Comparison of ENCODE assay signal across 20 cellular contexts in genomic region chr21:37064841-37065240, GRCh38. TPM values are rescaled to one million over a fixed set of nuclear protein-coding genes. Genes with fewer than 3 reads are reported as not detected.
DNase-seq lines count a peak whose midpoint lies in the region; ATAC-seq, FAIRE-seq and TF ChIP-seq lines count a peak whose summit lies in the region.
"Had no signal": no experiment of that assay in that cellular context is flagged by ENCODE, and none has a peak within 500 bp of the region (broad histone marks: within the 10 kb centered on the region; RNA-seq: fewer than 3 reads in every experiment).

No MANE protein-coding gene starts in this region.

- CTCF ChIA-PET in IMR-90 (lab: Yijun Ruan, JAX), result no interaction called here

- H3K18ac ChIP-seq in IMR-90 (ENCODE audit: low read depth, low read length), result peak overlapping the region; percentile 28; the same call in 1 of the 2 replicates

- no peaks in the 10 kb centered on the region for H3K27me3 Mint-ChIP-seq in brain
- no peaks in the 10 kb centered on the region for H3K27me3 Mint-ChIP-seq in neural crest cell (ENCODE audit: low read depth)

- H3K27me3 ChIP-seq in IMR-90 (ENCODE audit: control insufficient read depth, insufficient read depth, low read length), result no peaks in the 10 kb centered on the region

- peaks cover under 1 to 4% of the 10 kb centered on the region in 2 experiments; a peak in 2 of 4 replicates for H3K79me1 ChIP-seq in IMR-90 (ENCODE audit: low read depth in 1 of 2, low read length in 2 of 2)

- TF ChIP-seq CTCF in IMR-90 (conservative IDR thresholded peaks at IDR 0.05; ENCODE audit: low read depth, low read length), result no peak
- no peak for TF ChIP-seq CTCF in brain (conservative IDR thresholded peaks at IDR 0.05)
- TF ChIP-seq CTCF in neural crest cell (conservative IDR thresholded peaks at IDR 0.05), result no peak

- peak overlapping the region; percentile 11; the same call in 1 of the 2 replicates for H2AK5ac ChIP-seq in IMR-90 (ENCODE audit: low read depth, low read length)

- peak overlapping the region; percentile 13; the same call in 1 of the 2 replicates for H4K5ac ChIP-seq in IMR-90 (ENCODE audit: low read depth, low read length)

- H3K56ac ChIP-seq in IMR-90 (ENCODE audit: extremely low read depth, insufficient read depth, low read length), result no peak overlapping the region

- intact Hi-C loops in IMR-90 (cut with micrococcal nuclease), result no loop called here

- peaks cover 18% of the 10 kb centered on the region for H3K9me1 ChIP-seq in IMR-90 (ENCODE audit: insufficient read depth, low read length)

- peaks cover 4% of the 10 kb centered on the region; the same call in 1 of the 2 replicates for H4K20me1 ChIP-seq in IMR-90 (ENCODE audit: insufficient read depth, low read length)

- no peak for FAIRE-seq in H54 (lab: Jason Lieb, UNC)
- FAIRE-seq: K562, RCC 7860 had no signal

- peak overlapping the region; percentile 53 for H2AK9ac ChIP-seq in IMR-90 (replicated peaks; ENCODE audit: low read depth, low read length, poor library complexity)

- H3K4me2 ChIP-seq in IMR-90 (ENCODE audit: low read depth, low read length), result peak overlapping the region; percentile 25; the same call in 1 of the 2 replicates

- H3K9ac ChIP-seq in IMR-90 (ENCODE audit: low read depth, low read length), result no peak overlapping the region

- H3K4me1 Mint-ChIP-seq in brain, result peaks cover 53% of the 10 kb centered on the region
- peaks cover 46% of the 10 kb centered on the region for H3K4me1 Mint-ChIP-seq in neural crest cell

- H3K27ac ChIP-seq in IMR-90 (ENCODE audit: insufficient read depth, low read length), result no peak overlapping the region
- H3K27ac ChIP-seq: SK-N-MC had no signal

- TF ChIP-seq POLR2A in IMR-90 (IDR thresholded peaks at IDR 0.05; ENCODE audit: low read depth, low read length) (no peak), H54 (IDR thresholded peaks at IDR 0.05; ENCODE audit: low read depth, low read length) (no peak)

- H3K36me3 Mint-ChIP-seq in brain (peaks cover 35% of the 10 kb centered on the region), neural crest cell (ENCODE audit: low read depth) (peaks cover 8% of the 10 kb centered on the region)

- peak overlapping the region in 1 of 2 experiments; percentile 81; a peak in 2 of 4 replicates for H4K8ac ChIP-seq in IMR-90 (ENCODE audit: low read depth in 2 of 2, low read length in 2 of 2)

- H4K91ac ChIP-seq in IMR-90 (ENCODE audit: insufficient read depth, low read depth, low read length), result peak overlapping the region; percentile 64

- dilution Hi-C loops in IMR-90 (cut with HindIII; ENCODE audit: low sequenced_read_pairs, unreplicated experiment), result no loop called here

- H3K9me3 Mint-ChIP-seq in brain (peaks cover 0 to 9% (median 6%) of the 10 kb centered on the region in 5 experiments), neural crest cell (no peaks in the 10 kb centered on the region)
- H3K9me3 Mint-ChIP-seq: H9 had no signal

- POLR2A ChIA-PET in IMR-90 (lab: Charles Lee; ENCODE audit: unreplicated experiment), result no interaction called here

- H3K27ac Mint-ChIP-seq in brain (peak overlapping the region; percentile 5 to 90 (median 30)), neural crest cell (ENCODE audit: unreplicated experiment) (peak overlapping the region; percentile 47)

- TF ChIP-seq RAD21 in IMR-90 (IDR thresholded peaks at IDR 0.05; ENCODE audit: low read length), result no peak

- H2BK120ac ChIP-seq in IMR-90 (ENCODE audit: low read depth, low read length), result peak overlapping the region; percentile 93

- no peak overlapping the region for H3K4me3 ChIP-seq in IMR-90 (ENCODE audit: insufficient read depth, low read depth, low read length)
- H3K4me3 ChIP-seq: K562, SK-N-MC had no signal

- peaks cover 16% of the 10 kb centered on the region for H3K4me1 ChIP-seq in IMR-90 (ENCODE audit: control insufficient read depth, insufficient read depth, low read length)

- DNase-seq in Caki2 (ENCODE audit: low read depth), result peak; percentile 25
- DNase-seq in IMR-90, result peak; percentile 66
- no peak for DNase-seq in neural crest cell (ENCODE audit: low read depth, low spot score)
- DNase-seq in H54 (ENCODE audit: insufficient read length, low spot score), result no peak
- DNase-seq in stimulated activated CD4-positive, alpha-beta T cell treated with anti-CD3 and anti-CD28 coated beads, Interleukin-2, amount 100 ng/mL, for 24 hours, result no peak
- DNase-seq: AML-193; Caco-2; DMS153; H9; NCI-H1105 treated with DMSO at 0.1 percent for 48 hours; NCI-H1694; NK-92 treated with Interleukin-12 subunit alpha and Interleukin-12 subunit beta, amount 100 ng/mL, for 24 hours had no signal

- in situ Hi-C loops in Caki2 (cut with HindIII; ENCODE audit: low pct_unique_long_range_greater_than_20kb, low sequenced_read_pairs) (no loop called here), IMR-90 (cut with MboI; ENCODE audit: low sequenced_read_pairs) (no loop called here)

- peak overlapping the region; percentile 9 for H2AFZ ChIP-seq in IMR-90 (replicated peaks; ENCODE audit: low read length, poor library complexity)

- peak overlapping the region; percentile 86; the same call in 2 of the 3 replicates for H2BK15ac ChIP-seq in IMR-90 (ENCODE audit: low read depth, low read length)

- peak overlapping the region; percentile 61 for H3K4ac ChIP-seq in IMR-90 (ENCODE audit: low read depth, low read length)

- peak overlapping the region; percentile 90 for H2BK20ac ChIP-seq in IMR-90 (ENCODE audit: low read depth, low read length)

- H3K23ac ChIP-seq in IMR-90 (ENCODE audit: low read depth, low read length), result peak overlapping the region; percentile 11; the same call in 1 of the 2 replicates

- H3K9me3 ChIP-seq in IMR-90 (ENCODE audit: control insufficient read depth, insufficient read depth, low read length), result no peaks in the 10 kb centered on the region
- H3K9me3 ChIP-seq: Caco-2 had no signal

- H3K4me3 Mint-ChIP-seq in brain, result peak overlapping the region in 1 of 5 experiments; percentile 8
- H3K4me3 Mint-ChIP-seq in neural crest cell, result peak overlapping the region; percentile 3
- H3K4me3 Mint-ChIP-seq: H9 had no signal

- ATAC-seq in IMR-90 (ENCODE audit: low read depth) (peak; percentile 36), HG03025 (IDR thresholded peaks at IDR 0.05; ENCODE audit: low FRiP score, unreplicated experiment) (no peak), GM19455 (IDR thresholded peaks at IDR 0.05; ENCODE audit: unreplicated experiment) (no peak)
- ATAC-seq: K562, Right ventricle myocardium inferior had no signal

- H3K36me3 ChIP-seq in IMR-90 (ENCODE audit: control insufficient read depth, insufficient read depth, low read length), result peaks cover 1% of the 10 kb centered on the region; the same call in 1 of the 2 replicates

- no TSS peak for BruUV-seq in IMR-90 (replicated peaks; lab: Mats Ljungman, UMichigan)

- H2BK5ac ChIP-seq in IMR-90 (ENCODE audit: low read depth, low read length, poor library complexity, severe bottlenecking), result peak overlapping the region; percentile 83

- H3K14ac ChIP-seq in IMR-90 (replicated peaks; ENCODE audit: low read depth, low read length), result peak overlapping the region; percentile 79

TF ChIP-seq in IMR-90, 13 proteins besides CTCF, POLR2A, EP300 and RAD21:
- TF ChIP-seq RCOR1 (IDR thresholded peaks at IDR 0.05; ENCODE audit: insufficient replicate concordance, low read length), result no peak
- TF ChIP-seq FOS (IDR thresholded peaks at IDR 0.05; ENCODE audit: low read depth, low read length), result 0 out of 2 replicates have a peak, but pooled peaks have one; percentile 16
- TF ChIP-seq CEBPB (IDR thresholded peaks at IDR 0.05; ENCODE audit: low read depth, low read length), result peak; percentile 75
- TF ChIP-seq MAZ (IDR thresholded peaks at IDR 0.05; ENCODE audit: borderline replicate concordance, low read depth, low read length), result no peak
TF ChIP-seq in IMR-90: peak in this region for 2.

RNA-seq across cellular contexts. Expression of gene PIGP, which starts 8.0 kb away (rescaled TPM):
- 78.5 and 83.9 TPM in 2 replicates for total RNA-seq in Caki2 (2014; rRNA removed; shearing (Covaris generic); ENCODE audit: low replicate concordance)
- total RNA-seq in IMR-90 (2012; rRNA removed), result 4.1 and 5.6 TPM in 2 replicates
- 11.0 and 15.4 TPM in 2 replicates for polyA plus RNA-seq in IMR-90 (2012; rRNA removed)
- polyA plus RNA-seq in IMR-90 (2012; cell fraction: cytosol; rRNA removed), result 3.0 and 3.6 TPM in 2 replicates
- 4.1 and 6.8 TPM in 2 replicates for polyA plus RNA-seq in IMR-90 (2012; cell fraction: nucleus; rRNA removed; ENCODE audit: low replicate concordance)
- polyA plus RNA-seq in brain (ENCODE audit: insufficient read depth, low read depth, low replicate concordance), result 63.1 TPM
- 16.1 and 16.5 TPM in 2 replicates for total RNA-seq in neural crest cell

RNA-seq across cellular contexts. Expression of gene TTC3, which starts 8.2 kb away (rescaled TPM):
- total RNA-seq in Caki2 (2014; rRNA removed; shearing (Covaris generic); ENCODE audit: low replicate concordance), result 46.5 and 100 TPM in 2 replicates
- total RNA-seq in IMR-90 (2012; rRNA removed) (293 and 332 TPM in 2 replicates), neural crest cell (216 and 219 TPM in 2 replicates)
- polyA plus RNA-seq in IMR-90 (2012; rRNA removed) (87.8 and 96.7 TPM in 2 replicates), brain (ENCODE audit: insufficient read depth, low read depth, low replicate concordance) (66.3 TPM)
- 32.2 and 56.2 TPM in 2 replicates for polyA plus RNA-seq in IMR-90 (2012; cell fraction: cytosol; rRNA removed)
- polyA plus RNA-seq in IMR-90 (2012; cell fraction: nucleus; rRNA removed; ENCODE audit: low replicate concordance), result 132 and 279 TPM in 2 replicates

RNA-seq across cellular contexts. Expression of gene RIPPLY3, which starts 58.3 kb away (rescaled TPM):
- not detected in 2 replicates for total RNA-seq in Caki2 (2014; rRNA removed; shearing (Covaris generic); ENCODE audit: low replicate concordance)
- total RNA-seq in IMR-90 (2012; rRNA removed) (not detected in 2 replicates), neural crest cell (2.6 and 3.2 TPM in 2 replicates)
- polyA plus RNA-seq in IMR-90 (2012; rRNA removed) (0.07 and 0.10 TPM in 2 replicates), brain (ENCODE audit: insufficient read depth, low read depth, low replicate concordance) (68.7 TPM)
- 0.03 and 0.05 TPM in 2 replicates for polyA plus RNA-seq in IMR-90 (2012; cell fraction: cytosol; rRNA removed)
- polyA plus RNA-seq in IMR-90 (2012; cell fraction: nucleus; rRNA removed; ENCODE audit: low replicate concordance), result 0.04 TPM in 1 of 2 replicates, not detected in the other
- total RNA-seq: K562, OCI-LY7, Right ventricle myocardium inferior had no signal
- polyA plus RNA-seq: K562 had no signal

Comparison
In these comparisons a context has a peak if more than half of its experiments do, and no peak if none do; other contexts are left out.
1. DNase-seq: peak in Caki2 (single experiment) and IMR-90 (single experiment); none in neural crest cell (single experiment), H54 (single experiment) and stimulated activated CD4-positive, alpha-beta T cell treated with anti-CD3 and anti-CD28 coated beads, Interleukin-2, amount 100 ng/mL, for 24 hours (0 of 2).